1 cellular context compared by ENCODE assay signal in genomic region chr16:70701998-70702397, GRCh38.
TF ChIP-seq lines count a peak whose summit lies in the region.

No MANE protein-coding gene starts in this region.

TF ChIP-seq in H1, 55 proteins besides CTCF, POLR2A, EP300 and RAD21:
- TF ChIP-seq JUND (IDR thresholded peaks at IDR 0.05; ENCODE audit: low read length) (no peak), ATF3 (IDR thresholded peaks at IDR 0.05; ENCODE audit: insufficient read depth, low read depth, low read length) (no peak), POU5F1 (IDR thresholded peaks at IDR 0.05; ENCODE audit: low read depth, low read length) (no peak), JUN (IDR thresholded peaks at IDR 0.05; ENCODE audit: low read depth, low read length) (no peak), USF2 (IDR thresholded peaks at IDR 0.05; ENCODE audit: low read length) (no peak), SRF (IDR thresholded peaks at IDR 0.05; ENCODE audit: low read depth, low read length) (no peak), CTBP2 (IDR thresholded peaks at IDR 0.05; ENCODE audit: borderline replicate concordance, insufficient read depth, insufficient read length, low read length) (no peak), ASH2L (IDR thresholded peaks at IDR 0.05; ENCODE audit: low read length) (no peak), CHD7 (IDR thresholded peaks at IDR 0.05; ENCODE audit: insufficient replicate concordance, low read length) (no peak), FOSL1 (IDR thresholded peaks at IDR 0.05; ENCODE audit: insufficient read depth, low read depth, low read length) (no peak), KDM5A (IDR thresholded peaks at IDR 0.05; ENCODE audit: low read length) (no peak), MAX (IDR thresholded peaks at IDR 0.05) (no peak), RNF2 (IDR thresholded peaks at IDR 0.05; ENCODE audit: borderline replicate concordance, low read depth, low read length, missing control alignments, poor library complexity, severe bottlenecking) (no peak), NANOG (IDR thresholded peaks at IDR 0.05; ENCODE audit: insufficient read depth, low read depth, low read length, poor library complexity, severe bottlenecking) (no peak), CBX8 (IDR thresholded peaks at IDR 0.05; ENCODE audit: borderline replicate concordance, low read depth, low read length) (no peak)
